In the genomic region with DNA sequence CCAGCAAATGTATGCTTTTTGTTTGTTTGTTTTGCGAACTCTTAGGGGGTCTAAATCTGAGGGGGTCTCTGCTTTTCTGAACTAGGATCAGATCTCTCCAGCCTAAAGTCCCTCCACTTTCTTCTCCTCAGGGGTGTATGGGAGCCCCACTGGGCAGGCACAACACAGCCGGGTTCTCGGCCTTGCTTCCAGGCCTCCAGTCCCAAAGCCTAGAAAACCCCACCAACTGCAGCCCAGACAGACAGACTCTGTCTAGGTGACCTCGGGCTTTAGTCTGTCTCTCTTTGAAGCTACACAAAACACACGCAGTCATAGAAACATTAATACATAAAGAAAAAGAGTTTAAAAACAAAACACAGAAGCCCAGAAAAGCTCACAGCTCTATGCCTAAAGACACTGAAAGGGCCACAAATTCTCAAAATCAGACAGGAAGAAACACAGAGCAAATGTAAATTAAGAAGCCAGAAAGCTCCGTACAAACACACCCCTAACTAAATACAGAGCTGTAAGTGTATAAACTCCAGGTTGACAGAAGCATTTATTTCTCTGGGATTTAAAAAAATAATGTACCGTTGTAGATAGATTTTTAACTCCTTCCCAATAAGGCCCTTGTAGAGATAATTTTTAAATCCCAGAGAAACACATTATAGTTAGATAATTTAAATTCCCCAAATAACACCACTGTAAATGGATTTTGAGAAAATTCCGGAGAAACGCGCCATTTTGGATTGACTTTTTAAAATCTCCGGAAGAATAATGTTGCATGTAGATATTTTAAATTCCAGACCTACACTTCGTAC, we compare ENCODE assay signal across 11 cellular contexts. TPM values are rescaled to one million over a fixed set of nuclear protein-coding genes. Genes with fewer than 3 reads are reported as not detected.
DNase-seq lines count a peak whose midpoint lies in the region; ATAC-seq, FAIRE-seq and TF ChIP-seq lines count a peak whose summit lies in the region.
"Had no signal": no experiment of that assay in that cellular context is flagged by ENCODE, and none has a peak within 500 bp of the region (broad histone marks: within the 10 kb centered on the region; RNA-seq: fewer than 3 reads in every experiment).

No MANE protein-coding gene starts in this region.

- H3K36me3 ChIP-seq in mucosa of descending colon (ENCODE audit: low read depth) = no peaks in the 10 kb centered on the region

- H3K9me3 ChIP-seq in mucosa of descending colon = no peaks in the 10 kb centered on the region

- peak overlapping the region; percentile 57 for H3K27ac ChIP-seq in C4-2B
- H3K27ac ChIP-seq: parathyroid adenoma had no signal

- TF ChIP-seq CTCF in C4-2B (conservative IDR thresholded peaks at IDR 0.05) (no peak), astrocyte of the spinal cord (IDR thresholded peaks at IDR 0.05; ENCODE audit: low read depth, low read length) (no peak), mucosa of descending colon (IDR thresholded peaks at IDR 0.05) (no peak)

- peak; percentile 34 for DNase-seq in HT1080 (ENCODE audit: low read depth)
- DNase-seq in astrocyte of the spinal cord (ENCODE audit: low read depth, low spot score) = peak; percentile 31
- DNase-seq in mucosa of descending colon = no peak
- DNase-seq in glomerular visceral epithelial cell (ENCODE audit: extremely low spot score) = no peak
- no peak for DNase-seq in effector CD8-positive, alpha-beta T cell (lab: John Stamatoyannopoulos, UW)
- DNase-seq in SKM-1 treated with dmso at 0.1 percent for 144 hours (lab: John Stamatoyannopoulos, UW; ENCODE audit: unreplicated experiment) = no peak
- no peak for DNase-seq in HTR-8/SVneo (ENCODE audit: insufficient read length, low spot score)
- DNase-seq: activated CD4-positive, alpha-beta T cell treated with anti-CD3 and anti-CD28 coated beads for 1 hour; NCI-H187 had no signal

- no peak overlapping the region for H3K4me3 ChIP-seq in astrocyte of the spinal cord (ENCODE audit: low read depth, low read length)
- peak overlapping the region; percentile 1 for H3K4me3 ChIP-seq in mucosa of descending colon

- intact Hi-C loops in mucosa of descending colon (cut with DNase I, micrococcal nuclease) = no loop called here

- ATAC-seq in mucosa of descending colon = no peak

- in situ Hi-C loops in astrocyte of the spinal cord (cut with HindIII; ENCODE audit: low sequenced_read_pairs) = no loop called here

- no peak for FAIRE-seq in HTR-8/SVneo (lab: Jason Lieb, UNC)

- H3K4me1 ChIP-seq in mucosa of descending colon (ENCODE audit: low read depth) = peaks cover 22% of the 10 kb centered on the region

RNA-seq across cellular contexts. Expression of a gene that starts 2.0 kb away (rescaled TPM):
- total RNA-seq in HT1080 (2014; rRNA removed; shearing (Covaris generic)) = 38.6 and 52.2 TPM in 2 replicates
- polyA plus RNA-seq in HT1080 (2015; cell fraction: cytosol; rRNA removed) = 43.8 and 44.8 TPM in 2 replicates
- 21.6 and 25.4 TPM in 2 replicates for polyA plus RNA-seq in HT1080 (2015; cell fraction: nucleus; rRNA removed)
- 10 to 100 TPM in 1 of 3 donors, 1 to 10 TPM in 2; 5.0 to 10.7 (median 6.2) TPM for total RNA-seq in mucosa of descending colon

Comparison
In these comparisons a context has a peak if more than half of its experiments do, and no peak if none do; other contexts are left out.
1. DNase-seq: peak in HT1080 (single experiment) and astrocyte of the spinal cord (single experiment); none in mucosa of descending colon (0 of 3), glomerular visceral epithelial cell (single experiment), effector CD8-positive, alpha-beta T cell (single experiment), SKM-1 treated with dmso at 0.1 percent for 144 hours (single experiment) and HTR-8/SVneo (single experiment).